In the genomic region with DNA sequence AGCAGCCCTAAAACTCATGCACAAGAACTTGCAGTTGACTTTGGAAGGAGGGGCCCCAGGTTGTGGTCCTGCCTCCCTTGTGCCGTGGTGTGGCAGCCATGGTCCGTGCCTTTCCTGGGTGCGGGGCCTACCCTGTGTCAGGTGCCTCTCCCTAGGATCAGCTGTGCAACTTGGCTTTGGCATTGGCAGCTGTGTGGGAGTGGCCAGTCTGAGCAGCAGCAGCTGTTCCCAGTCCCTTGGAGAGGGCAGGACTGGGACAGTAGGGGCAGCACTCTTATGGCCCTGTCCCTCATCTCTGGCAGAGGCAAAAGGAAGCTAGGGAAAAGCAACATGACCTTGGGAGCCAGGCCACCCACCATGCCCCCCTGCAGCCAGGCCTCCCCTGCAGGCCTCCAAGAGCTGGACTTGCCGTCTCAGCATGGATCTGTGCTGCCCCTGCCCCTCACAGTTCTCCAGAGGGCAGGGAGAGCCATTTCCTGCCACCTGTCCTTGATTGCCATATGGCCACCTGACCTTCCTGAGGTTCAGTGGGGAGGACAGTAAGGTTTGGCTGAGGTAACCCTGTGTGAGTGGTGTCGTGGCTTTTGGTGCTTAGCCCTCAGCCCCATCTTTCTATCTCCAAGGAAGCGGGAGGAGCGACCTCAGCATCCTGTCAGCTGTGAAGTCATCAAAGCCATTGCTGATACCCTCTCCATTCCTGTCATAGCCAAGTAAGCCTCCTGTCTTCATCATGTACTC, we compare ENCODE assay signal across 9 cellular contexts. TPM values are rescaled to one million over a fixed set of nuclear protein-coding genes. Genes with fewer than 3 reads are reported as not detected.
DNase-seq lines count a peak whose midpoint lies in the region; ATAC-seq and TF ChIP-seq lines count a peak whose summit lies in the region.
"Had no signal": no experiment of that assay in that cellular context is flagged by ENCODE, and none has a peak within 500 bp of the region (broad histone marks: within the 10 kb centered on the region; RNA-seq: fewer than 3 reads in every experiment).

No MANE protein-coding gene starts in this region.

- no peak for ATAC-seq in activated B cell treated with CpG ODN at 0.5 μM for 24 hours (ENCODE audit: low read depth)
- ATAC-seq in gastroesophageal sphincter = no peak

- H3K27me3 Mint-ChIP-seq in activated B cell treated with CpG ODN at 0.5 μM for 24 hours = no peaks in the 10 kb centered on the region

- H3K9me3 ChIP-seq in transverse colon = no peaks in the 10 kb centered on the region
- H3K9me3 ChIP-seq in gastroesophageal sphincter = no peaks in the 10 kb centered on the region

- in situ Hi-C loops in transverse colon (cut with MboI; ENCODE audit: low pct_ligation_motif_present in 1 of 4, low pct_unique_long_range_greater_than_20kb in 1 of 4, low sequenced_read_pairs in 3 of 4) = loop anchor here in 1 of 4 donors (10.0 kb wide), 1 partner anchor 155 kb away; no protein-coding TSS in a partner anchor

- no peak for TF ChIP-seq CTCF in activated B cell treated with CpG ODN at 0.5 μM for 24 hours (IDR thresholded peaks at IDR 0.05)
- TF ChIP-seq CTCF in transverse colon (IDR thresholded peaks at IDR 0.05) = no peak
- no peak for TF ChIP-seq CTCF in gastroesophageal sphincter (IDR thresholded peaks at IDR 0.05)

- CTCF ChIA-PET in activated B cell treated with CpG ODN at 0.5 μM for 24 hours (lab: Charles Lee) = interaction anchor here (1.3 to 3.8 kb wide), 7 partner anchors 15 to 253 kb away, joined by 3 to 15 read pairs (median 6); no protein-coding TSS in a partner anchor

- TF ChIP-seq EP300 in transverse colon (IDR thresholded peaks at IDR 0.05; ENCODE audit: low read depth) (no peak), gastroesophageal sphincter (IDR thresholded peaks at IDR 0.05) (no peak)

- H3K4me1 Mint-ChIP-seq in activated B cell treated with CpG ODN at 0.5 μM for 24 hours = peaks cover 55% of the 10 kb centered on the region

- H3K4me1 ChIP-seq in transverse colon = peaks cover 8 to 46% (median 18%) of the 10 kb centered on the region in 4 donors
- peaks cover 0 to 25% (median 17%) of the 10 kb centered on the region in 3 donors for H3K4me1 ChIP-seq in gastroesophageal sphincter

- H3K9me3 Mint-ChIP-seq in activated B cell treated with CpG ODN at 0.5 μM for 24 hours = no peaks in the 10 kb centered on the region

- H3K27me3 ChIP-seq in transverse colon = no peaks in the 10 kb centered on the region
- H3K27me3 ChIP-seq in gastroesophageal sphincter = no peaks in the 10 kb centered on the region

- peak; percentile 39 for DNase-seq in activated gamma-delta T cell treated with Interleukin-2 at 50 U/mL for 16 hours
- DNase-seq in activated gamma-delta T cell (lab: John Stamatoyannopoulos, UW) = no peak
- DNase-seq in activated B cell treated with CpG ODN at 0.5 μM for 24 hours = no peak
- DNase-seq in left kidney (ENCODE audit: low read depth, low spot score) = peak; percentile 78
- DNase-seq in transverse colon = peak; percentile 78
- DNase-seq in GF-D8 (lab: John Stamatoyannopoulos, UW) = no peak
- no peak for DNase-seq in NCI-H1048 (lab: John Stamatoyannopoulos, UW)

- POLR2A ChIA-PET in activated B cell treated with CpG ODN at 0.5 μM for 24 hours (lab: Charles Lee) = interaction anchor here (0.6 to 9.1 kb wide), 4 partner anchors 10 to 133 kb away, joined by 3 to 211 read pairs (median 10); partner anchors contain the start of genes NFATC3 and PSMB10

- peaks cover 0 to 4% (median 0%) of the 10 kb centered on the region in 4 donors for H3K36me3 ChIP-seq in transverse colon
- peaks cover 0 to 76% of the 10 kb centered on the region in 2 donors for H3K36me3 ChIP-seq in gastroesophageal sphincter

- 72% methylated on average over 7 of the region's 7 CpGs; no CpG with 5 or more reads in 1 of the 2 donors for WGBS in transverse colon (ENCODE audit: low coverage in 1 of 2), 2 donors
- WGBS in gastroesophageal sphincter (ENCODE audit: low coverage in 1 of 2), 2 donors = 80% methylated on average over 1 of the region's 7 CpGs; no CpG with 5 or more reads in 1 of the 2 donors

- peak overlapping the region; percentile 68 for H3K27ac Mint-ChIP-seq in activated B cell treated with CpG ODN at 0.5 μM for 24 hours

- TF ChIP-seq POLR2A in transverse colon (IDR thresholded peaks at IDR 0.05) (no peak), gastroesophageal sphincter (IDR thresholded peaks at IDR 0.05) (no peak)

- H3K36me3 Mint-ChIP-seq in activated B cell treated with CpG ODN at 0.5 μM for 24 hours (ENCODE audit: low read depth) = peaks cover 83% of the 10 kb centered on the region

- H3K27ac ChIP-seq in transverse colon (peak overlapping the region in 1 of 4 donors; percentile 47), gastroesophageal sphincter (peak overlapping the region in 2 of 4 donors; percentile 10 to 25)

- intact Hi-C loops in activated B cell treated with CpG ODN at 0.5 μM for 24 hours (cut with micrococcal nuclease) = loop anchor here (2.0 to 10.0 kb wide), 2 partner anchors 15 to 405 kb away; partner anchors contain the start of genes ACD, C16orf86, ENKD1 and NFATC3
- intact Hi-C loops in transverse colon (cut with DNase I; ENCODE audit: low total_unique reads) = no loop called here

- H3K4me3 ChIP-seq in transverse colon = no peak overlapping the region
- no peak overlapping the region for H3K4me3 ChIP-seq in gastroesophageal sphincter

- H3K4me3 Mint-ChIP-seq in activated B cell treated with CpG ODN at 0.5 μM for 24 hours = peak overlapping the region; percentile 24

RNA-seq across cellular contexts. Expression of gene NFATC3, which starts 15.5 kb away (rescaled TPM):
- 64.8 and 72.0 TPM in 2 replicates for total RNA-seq in activated B cell treated with CpG ODN at 0.5 μM for 24 hours
- 100 to 1,000 TPM in 1 of 4 donors, 10 to 100 TPM in 3; 27.5 to 107 (median 41.6) TPM for total RNA-seq in transverse colon
- total RNA-seq in gastroesophageal sphincter = 10 to 100 TPM; 42.4 to 50.6 (median 49.3) TPM

RNA-seq across cellular contexts. Expression of gene DUS2, which starts 46.6 kb away (rescaled TPM):
- 54.2 and 62.0 TPM in 2 replicates for total RNA-seq in activated B cell treated with CpG ODN at 0.5 μM for 24 hours
- total RNA-seq in transverse colon = 10 to 100 TPM in 3 of 4 donors, 1 to 10 TPM in 1; 9.2 to 13.1 (median 11.2) TPM
- total RNA-seq in gastroesophageal sphincter = 10 to 100 TPM in 1 of 4 donors, 1 to 10 TPM in 3; 7.2 to 15.0 (median 8.7) TPM

RNA-seq across cellular contexts. Expression of gene DDX28, which starts 46.6 kb away (rescaled TPM):
- total RNA-seq in activated B cell treated with CpG ODN at 0.5 μM for 24 hours (19.2 and 19.7 TPM in 2 replicates), transverse colon (10 to 100 TPM in 1 of 4 donors, 1 to 10 TPM in 3; 4.8 to 13.1 (median 6.2) TPM), gastroesophageal sphincter (10 to 100 TPM in 1 of 4 donors, 1 to 10 TPM in 3; 6.5 to 10.4 (median 8.0) TPM)

RNA-seq across cellular contexts. Expression of gene DPEP2NB, which starts 54.0 kb away (rescaled TPM):
- not detected in 2 replicates for total RNA-seq in activated B cell treated with CpG ODN at 0.5 μM for 24 hours
- not detected for total RNA-seq in transverse colon
- not detected for total RNA-seq in gastroesophageal sphincter
- total RNA-seq: glomerular endothelial cell had no signal

Comparison
In these comparisons a context has a peak if more than half of its experiments do, and no peak if none do; other contexts are left out.
1. DNase-seq: peak in activated gamma-delta T cell treated with Interleukin-2 at 50 U/mL for 16 hours (single experiment), left kidney (single experiment) and transverse colon (single experiment); none in activated gamma-delta T cell (single experiment), activated B cell treated with CpG ODN at 0.5 μM for 24 hours (single experiment), GF-D8 (single experiment) and NCI-H1048 (single experiment).